In genomic region chr3:184656991-184657669, GRCh38 we compare ENCODE assay signal across 9 cellular contexts. TPM values are rescaled to one million over a fixed set of nuclear protein-coding genes. Genes with fewer than 3 reads are reported as not detected.
A peak's percentile ranks its signal among the peaks of the same experiment; 100 is the strongest.
DNase-seq lines count a peak whose midpoint lies in the region; ATAC-seq and TF ChIP-seq lines count a peak whose summit lies in the region.
"Had no signal": no experiment of that assay in that cellular context is flagged by ENCODE, and none has a peak within 500 bp of the region (broad histone marks: within the 10 kb centered on the region; RNA-seq: fewer than 3 reads in every experiment).

No MANE protein-coding gene starts in this region.

- no peak overlapping the region for H2AK5ac ChIP-seq in H9 (ENCODE audit: insufficient read length, low read length)

- H3K27me3 Mint-ChIP-seq in H9 (ENCODE audit: low read depth): peaks cover 3% of the 10 kb centered on the region

- H3K9me2 ChIP-seq in hepatocyte (replicated peaks; ENCODE audit: insufficient read depth): no peaks in the 10 kb centered on the region

- no peak overlapping the region for H3K18ac ChIP-seq in H9 (ENCODE audit: insufficient read length, low read depth, low read length)

- no peak overlapping the region for H3T11ph ChIP-seq in H9 (ENCODE audit: low read length)

- H3K27ac Mint-ChIP-seq in H9: peak overlapping the region in 2 of 3 experiments; percentile 49 to 74; a peak in 3 of 7 replicates

- intact Hi-C loops in colonic mucosa (cut with DNase I) (no loop called here), aorta (cut with DNase I) (no loop called here)

- H3K9me3 ChIP-seq in H9 (ENCODE audit: control insufficient read depth, low read depth, low read length) (no peaks in the 10 kb centered on the region), hepatocyte (ENCODE audit: low read depth) (no peaks in the 10 kb centered on the region), colonic mucosa (no peaks in the 10 kb centered on the region), aorta (ENCODE audit: control insufficient read depth, low read length) (no peaks in the 10 kb centered on the region)

- H3K4me1 Mint-ChIP-seq in H9: peaks cover 50 to 54% of the 10 kb centered on the region in 2 experiments

- no peaks in the 10 kb centered on the region for H3K36me3 ChIP-seq in hepatocyte (replicated peaks; ENCODE audit: insufficient read depth, low read depth)
- H3K36me3 ChIP-seq in colonic mucosa: no peaks in the 10 kb centered on the region
- no peaks in the 10 kb centered on the region for H3K36me3 ChIP-seq in aorta (ENCODE audit: control insufficient read depth in 1 of 2, insufficient read depth in 2 of 2, low read length in 1 of 2)

- H3K4me2 ChIP-seq in H9 (ENCODE audit: insufficient read depth, insufficient read length, low read length): no peak overlapping the region
- H3K4me2 ChIP-seq in hepatocyte: no peak overlapping the region
- H3K4me2 ChIP-seq: PC-9 had no signal

- no peak for TF ChIP-seq CTCF in H9 (conservative IDR thresholded peaks at IDR 0.05)
- TF ChIP-seq CTCF in hepatocyte (IDR thresholded peaks at IDR 0.05; ENCODE audit: poor library complexity): no peak
- no peak for TF ChIP-seq CTCF in colonic mucosa (IDR thresholded peaks at IDR 0.05)

- no peak overlapping the region for H2BK120ac ChIP-seq in H9 (ENCODE audit: low read depth, low read length, poor library complexity, severe bottlenecking)

- H3K79me2 ChIP-seq in H9 (ENCODE audit: insufficient read depth, low read length): no peaks in the 10 kb centered on the region
- H3K79me2 ChIP-seq in hepatocyte: no peaks in the 10 kb centered on the region

- H3K4me1 ChIP-seq in H9 (ENCODE audit: insufficient read depth, low read length): peaks cover 12% of the 10 kb centered on the region; the same call in 1 of the 2 replicates
- peaks cover 16% of the 10 kb centered on the region for H3K4me1 ChIP-seq in hepatocyte (ENCODE audit: insufficient read depth)
- H3K4me1 ChIP-seq in colonic mucosa: no peaks in the 10 kb centered on the region
- H3K4me1 ChIP-seq in aorta (ENCODE audit: control insufficient read depth in 1 of 2, insufficient read depth in 2 of 2, low read length in 2 of 2): no peaks in the 10 kb centered on the region

- H3K56ac ChIP-seq in H9 (ENCODE audit: insufficient read length, low read depth, low read length): no peak overlapping the region

- peaks cover 2 to 7% of the 10 kb centered on the region in 2 experiments; a peak in 3 of 5 replicates for H3K9me3 Mint-ChIP-seq in H9

- H3K4me3 ChIP-seq in hepatocyte: no peak overlapping the region
- no peak overlapping the region for H3K4me3 ChIP-seq in colonic mucosa
- H3K4me3 ChIP-seq in aorta (ENCODE audit: low read length in 2 of 2): no peak overlapping the region
- H3K4me3 ChIP-seq: PC-9 had no signal

- no peak overlapping the region for H3K9ac ChIP-seq in H9 (ENCODE audit: extremely low read depth, insufficient read length, low read length)
- no peak overlapping the region for H3K9ac ChIP-seq in colonic mucosa (ENCODE audit: low read depth in 2 of 2, low read length in 2 of 2)

- H4K20me1 ChIP-seq in H9 (ENCODE audit: control insufficient read depth, insufficient read depth, insufficient read length): no peaks in the 10 kb centered on the region
- no peaks in the 10 kb centered on the region for H4K20me1 ChIP-seq in hepatocyte (ENCODE audit: insufficient read depth, poor library complexity, severe bottlenecking)

- H3K79me1 ChIP-seq in H9 (ENCODE audit: insufficient read depth, low read depth, low read length, poor library complexity, severe bottlenecking): no peaks in the 10 kb centered on the region

- H2AFZ ChIP-seq in H9 (ENCODE audit: low read length): no peak overlapping the region
- no peak overlapping the region for H2AFZ ChIP-seq in hepatocyte
- H2AFZ ChIP-seq: PC-9 had no signal

- no peak overlapping the region for H3K4ac ChIP-seq in H9 (ENCODE audit: low read depth, low read length)

- no peak overlapping the region for H2BK15ac ChIP-seq in H9 (ENCODE audit: low read depth, low read length)

- H2BK5ac ChIP-seq in H9 (ENCODE audit: insufficient read length, low read length): no peak overlapping the region

- H2BK12ac ChIP-seq in H9 (ENCODE audit: insufficient read length, low read depth, low read length): no peak overlapping the region

- H3K27ac ChIP-seq in H9 (ENCODE audit: insufficient read length, low read depth, low read length) (no peak overlapping the region), hepatocyte (no peak overlapping the region), colonic mucosa (no peak overlapping the region), aorta (ENCODE audit: low read depth in 1 of 2, low read length in 2 of 2) (no peak overlapping the region)
- H3K27ac ChIP-seq: PC-9 had no signal

- H4K5ac ChIP-seq in H9 (ENCODE audit: insufficient read length, low read depth, low read length): no peak overlapping the region

- no CpG with 5 or more reads among the region's 10 CpGs for WGBS in H9 (ENCODE audit: extremely low coverage, insufficient read length, low lambda C conversion rate)
- WGBS in hepatocyte (ENCODE audit: low lambda C conversion rate, missing lambda C conversion rate): 74% methylated on average over 10 of the region's 10 CpGs
- WGBS in aorta, 2 donors: 94 to 97% methylated on average over 10 of the region's 10 CpGs

- H4K8ac ChIP-seq in H9 (replicated peaks; ENCODE audit: insufficient read length, low read depth, low read length): no peak overlapping the region

- H3K27me3 ChIP-seq in H9 (ENCODE audit: insufficient read depth, low read length) (no peaks in the 10 kb centered on the region), hepatocyte (no peaks in the 10 kb centered on the region), colonic mucosa (no peaks in the 10 kb centered on the region), aorta (ENCODE audit: control insufficient read depth in 1 of 2, insufficient read depth in 2 of 2, low read length in 1 of 2) (no peaks in the 10 kb centered on the region)

- no peak overlapping the region for H3K14ac ChIP-seq in H9 (ENCODE audit: insufficient read depth, low read length)

- DNase-seq in H9: no peak
- DNase-seq in NCI-H524 treated with DMSO at 0.1 percent for 48 hours (lab: John Stamatoyannopoulos, UW): peak; percentile 27
- peak; percentile 82 for DNase-seq in kidney glomerular epithelial cell (lab: John Stamatoyannopoulos, UW)
- no peak for DNase-seq in NCI-H146 (lab: John Stamatoyannopoulos, UW)
- no peak for DNase-seq in hepatocyte (ENCODE audit: low spot score)
- no peak for DNase-seq in colonic mucosa
- no peak for DNase-seq in aorta

- ATAC-seq in GM18861 (IDR thresholded peaks at IDR 0.05; ENCODE audit: unreplicated experiment): peak; percentile 92
- ATAC-seq in aorta (ENCODE audit: low FRiP score): no peak

- H3K36me3 Mint-ChIP-seq in H9 (ENCODE audit: insufficient read depth in 1 of 3, low read depth in 3 of 3): peaks cover 0 to 2% (median 0%) of the 10 kb centered on the region in 3 experiments; a peak in 1 of 7 replicates

- no peak overlapping the region for H3K23ac ChIP-seq in H9 (ENCODE audit: insufficient read length, low read depth, low read length)

- no peak overlapping the region for H4K91ac ChIP-seq in H9 (ENCODE audit: insufficient read length, low read depth, low read length)

- no peak overlapping the region for H2BK20ac ChIP-seq in H9 (ENCODE audit: low read depth, low read length, poor library complexity, severe bottlenecking)

- no peaks in the 10 kb centered on the region for H3K23me2 ChIP-seq in H9 (ENCODE audit: insufficient read length, low read depth, low read length, poor library complexity, severe bottlenecking)

- no peak overlapping the region for H3K4me3 Mint-ChIP-seq in H9

RNA-seq across cellular contexts. Expression of gene MAGEF1, which starts 54.7 kb away (rescaled TPM):
- 31.9 and 34.8 TPM in 2 replicates for total RNA-seq in H9 (2021)
- total RNA-seq in hepatocyte: 57.6 and 66.5 TPM in 2 replicates
- 74.4 and 74.9 TPM in 2 replicates for polyA plus RNA-seq in hepatocyte
- total RNA-seq in colonic mucosa: 10 to 100 TPM; 28.3 to 42.6 TPM
- total RNA-seq in aorta: 10 to 100 TPM; 22.9 to 23.4 TPM
- 10 to 100 TPM; 17.9 to 34.2 TPM for polyA plus RNA-seq in aorta

Comparison
In these comparisons a context has a peak if more than half of its experiments do, and no peak if none do; other contexts are left out.
1. DNase-seq: peak in NCI-H524 treated with DMSO at 0.1 percent for 48 hours (single experiment) and kidney glomerular epithelial cell (single experiment); none in H9 (single experiment), NCI-H146 (single experiment), hepatocyte (single experiment), colonic mucosa (single experiment) and aorta (0 of 2).